16 cellular contexts compared by ENCODE assay signal in the genomic region with DNA sequence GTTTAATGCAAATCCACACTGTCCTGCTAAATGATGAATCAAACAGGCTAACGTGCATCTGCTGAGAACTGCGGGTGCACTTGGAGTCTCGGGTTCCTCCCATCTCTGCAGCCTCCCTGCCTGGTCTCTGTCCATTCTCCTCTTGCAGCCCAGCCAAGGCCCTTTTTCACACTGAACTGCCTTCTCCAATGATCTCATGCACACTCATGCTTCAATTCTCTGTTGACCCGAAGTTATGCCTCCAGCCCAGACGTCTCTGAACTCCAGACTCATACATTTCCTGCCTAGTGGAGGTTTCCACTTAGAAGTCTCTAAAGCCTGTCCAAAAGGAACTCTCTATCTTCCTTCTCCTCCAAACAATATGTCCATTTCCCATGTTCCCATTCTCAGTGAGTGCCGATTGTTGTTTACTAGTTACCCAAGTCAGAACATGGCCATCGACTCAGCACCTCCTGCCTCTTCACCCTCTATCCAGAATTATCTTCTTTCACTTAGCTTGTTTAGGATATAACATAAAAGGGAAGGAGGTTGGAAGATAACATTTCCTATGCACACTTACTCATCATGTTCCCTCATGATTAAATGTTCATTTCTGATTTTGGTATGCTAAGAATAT.
DNase-seq lines count a peak whose midpoint lies in the region; ATAC-seq and TF ChIP-seq lines count a peak whose summit lies in the region.
"Had no signal": no experiment of that assay in that cellular context is flagged by ENCODE, and none has a peak within 500 bp of the region (broad histone marks: within the 10 kb centered on the region; RNA-seq: fewer than 3 reads in every experiment).

No MANE protein-coding gene starts in this region.

- no peak for ATAC-seq in GM18502 (IDR thresholded peaks at IDR 0.05; ENCODE audit: poor library complexity, unreplicated experiment)

- CTCF ChIA-PET in SK-N-SH (lab: Yijun Ruan, JAX) = no interaction called here

- 60% methylated on average over 7 of the region's 7 CpGs for WGBS in SK-N-SH (ENCODE audit: low lambda C conversion rate)

- H3K4me2 ChIP-seq in SK-N-SH (peak overlapping the region; percentile 4; the same call in 1 of the 2 replicates), neural progenitor cell (no peak overlapping the region)

- H3F3A ChIP-seq in SK-N-SH (replicated peaks; ENCODE audit: insufficient read depth) = peaks cover 12% of the 10 kb centered on the region
- peaks cover 5% of the 10 kb centered on the region for H3F3A ChIP-seq in neural progenitor cell (ENCODE audit: low read depth)

- no peak overlapping the region; the same call in 1 of the 2 replicates for H3K9ac ChIP-seq in SK-N-SH
- H3K9ac ChIP-seq in neural progenitor cell = no peak overlapping the region

- H3K79me2 ChIP-seq in SK-N-SH (ENCODE audit: insufficient read depth) (no peaks in the 10 kb centered on the region), neural progenitor cell (ENCODE audit: low read depth) (no peaks in the 10 kb centered on the region)

- H3K27me3 Mint-ChIP-seq in neural progenitor cell (ENCODE audit: insufficient read depth, low read depth) = peaks cover 2% of the 10 kb centered on the region

- H3K9me3 ChIP-seq in SK-N-SH = peaks cover 5% of the 10 kb centered on the region; the same call in 1 of the 2 replicates
- no peaks in the 10 kb centered on the region for H3K9me3 ChIP-seq in neural progenitor cell (ENCODE audit: low read depth)
- H3K9me3 ChIP-seq: sigmoid colon had no signal

- H3K4me3 ChIP-seq in AG10803 (ENCODE audit: low read length) (no peak overlapping the region), SK-N-SH (ENCODE audit: low read depth in 2 of 2, low read length in 1 of 2) (no peak overlapping the region), foreskin fibroblast (ENCODE audit: low read depth in 1 of 2, low read length in 2 of 2) (no peak overlapping the region), neural progenitor cell (no peak overlapping the region)
- H3K4me3 ChIP-seq: sigmoid colon, tibial nerve had no signal

- H3K27ac Mint-ChIP-seq in neural progenitor cell = peak overlapping the region; percentile 28

- no peak overlapping the region for H3K4me3 Mint-ChIP-seq in neural progenitor cell

- H3K27ac ChIP-seq in SK-N-SH (ENCODE audit: low read depth in 2 of 2, low read length in 1 of 2) (peak overlapping the region in 1 of 2 experiments; percentile 71; a peak in 2 of 4 replicates), neural progenitor cell (no peak overlapping the region)
- H3K27ac ChIP-seq: tibial nerve, WERI-Rb-1 had no signal

- H2AFZ ChIP-seq in SK-N-SH (ENCODE audit: low read depth) = peak overlapping the region; percentile 63
- H2AFZ ChIP-seq in neural progenitor cell (replicated peaks) = no peak overlapping the region

- H3K4me1 ChIP-seq in SK-N-SH (ENCODE audit: control insufficient read depth in 1 of 2, insufficient read depth in 2 of 2, low read depth in 1 of 2, low read length in 1 of 2) (peaks cover 0 to under 1% of the 10 kb centered on the region in 2 experiments; a peak in 1 of 4 replicates), neural progenitor cell (peaks cover 3% of the 10 kb centered on the region)

- peaks cover 8% of the 10 kb centered on the region for H3K36me3 Mint-ChIP-seq in neural progenitor cell

- H3K27me3 ChIP-seq in SK-N-SH (ENCODE audit: insufficient read depth) (no peaks in the 10 kb centered on the region), neural progenitor cell (no peaks in the 10 kb centered on the region)
- H3K27me3 ChIP-seq: sigmoid colon, tibial nerve had no signal

- TF ChIP-seq CTCF in AG10803 (conservative IDR thresholded peaks at IDR 0.05; ENCODE audit: low read length) (no peak), SK-N-SH (IDR thresholded peaks at IDR 0.05) (no peak), foreskin fibroblast (IDR thresholded peaks at IDR 0.05; ENCODE audit: low read depth, low read length) (no peak), neural progenitor cell (IDR thresholded peaks at IDR 0.05) (no peak)

- DNase-seq in AG10803 (ENCODE audit: low read depth) (peak; percentile 47), SK-N-SH (no peak), foreskin fibroblast (peak; percentile 74 to 80), neural progenitor cell (ENCODE audit: low spot score) (no peak), NOMO-1 treated with dmso at 0.1 percent for 144 hours (lab: John Stamatoyannopoulos, UW; ENCODE audit: unreplicated experiment) (no peak), NCI-H82 treated with DMSO at 0.1 percent for 48 hours (lab: John Stamatoyannopoulos, UW; ENCODE audit: unreplicated experiment) (no peak), NCI-H146 treated with DMSO at 0.1 percent for 48 hours (lab: John Stamatoyannopoulos, UW; ENCODE audit: unreplicated experiment) (no peak)
- DNase-seq: ACHN; amniotic stem cell; effector CD8-positive, alpha-beta T cell; NCI-H510A treated with DMSO at 0.1 percent for 48 hours; SIG-M5; sigmoid colon; WERI-Rb-1 had no signal

- H3K4me1 Mint-ChIP-seq in neural progenitor cell = peaks cover 25% of the 10 kb centered on the region

- TF ChIP-seq RAD21 in SK-N-SH (IDR thresholded peaks at IDR 0.05; ENCODE audit: low read length) = no peak

- H4K20me1 ChIP-seq in SK-N-SH (ENCODE audit: insufficient read depth) = no peaks in the 10 kb centered on the region
- no peaks in the 10 kb centered on the region for H4K20me1 ChIP-seq in neural progenitor cell (ENCODE audit: low read depth)

- H3K9me2 ChIP-seq in SK-N-SH = no peaks in the 10 kb centered on the region

- peaks cover 23% of the 10 kb centered on the region for H3K9me3 Mint-ChIP-seq in neural progenitor cell

- TF ChIP-seq EP300 in SK-N-SH (IDR thresholded peaks at IDR 0.05; ENCODE audit: borderline replicate concordance in 1 of 2, low read depth in 1 of 2, low read length in 1 of 2) = no peak

- H3K36me3 ChIP-seq in SK-N-SH (replicated peaks in 1 of 2; ENCODE audit: control insufficient read depth in 1 of 2, insufficient read depth in 2 of 2, low read length in 1 of 2) = peaks cover 0 to 2% of the 10 kb centered on the region in 2 experiments
- no peaks in the 10 kb centered on the region for H3K36me3 ChIP-seq in neural progenitor cell
- H3K36me3 ChIP-seq: sigmoid colon, tibial nerve, WERI-Rb-1 had no signal

- POLR2A ChIA-PET in SK-N-SH (lab: Yijun Ruan, JAX) = no interaction called here

TF ChIP-seq in SK-N-SH, 30 proteins besides CTCF, POLR2A, EP300 and RAD21:
- no peak for TF ChIP-seq NFIC (IDR thresholded peaks at IDR 0.05; ENCODE audit: borderline replicate concordance)
- TF ChIP-seq YY1 (IDR thresholded peaks at IDR 0.05; ENCODE audit: low read depth) = no peak
- TF ChIP-seq GATA2 (CRISPR knock-in tag; IDR thresholded peaks at IDR 0.05) = no peak
- TF ChIP-seq RFX5 (IDR thresholded peaks at IDR 0.05; ENCODE audit: low read length) = no peak
- TF ChIP-seq FOXM1 (IDR thresholded peaks at IDR 0.05; ENCODE audit: low read depth) = no peak
- no peak for TF ChIP-seq NRF1 (IDR thresholded peaks at IDR 0.05; ENCODE audit: low read depth, low read length)

Comparison
In these comparisons a context has a peak if more than half of its experiments do, and no peak if none do; other contexts are left out.
1. DNase-seq: peak in AG10803 (single experiment) and foreskin fibroblast (2 of 2); none in SK-N-SH (single experiment), neural progenitor cell (single experiment), NOMO-1 treated with dmso at 0.1 percent for 144 hours (single experiment), NCI-H82 treated with DMSO at 0.1 percent for 48 hours (single experiment) and NCI-H146 treated with DMSO at 0.1 percent for 48 hours (single experiment).